Comparison of ENCODE assay signal across 8 cellular contexts in genomic region chr17:4997302-4998026, GRCh38. TPM values are rescaled to one million over a fixed set of nuclear protein-coding genes. Genes with fewer than 3 reads are reported as not detected.
DNase-seq lines count a peak whose midpoint lies in the region; ATAC-seq and TF ChIP-seq lines count a peak whose summit lies in the region.

A gene with protein sequence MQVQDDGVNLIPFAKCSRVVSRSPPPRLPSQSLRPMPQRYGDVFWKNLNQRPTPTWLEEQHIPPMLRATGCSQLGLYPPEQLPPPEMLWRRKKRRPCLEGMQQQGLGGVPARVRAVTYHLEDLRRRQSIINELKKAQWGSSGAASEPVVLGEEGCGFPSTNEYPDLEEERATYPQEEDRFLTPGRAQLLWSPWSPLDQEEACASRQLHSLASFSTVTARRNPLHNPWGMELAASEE (minus strand): TSS chr17:4997522. CDS start chr17:4994437, 3,085 bp downstream.
KIF1C (plus strand) TSS chr17:4997950; CDS start chr17:5000247, 2,297 bp downstream.

- peak within 1 kb of the TSS; percentile 20 for H3K27ac Mint-ChIP-seq in HFFc6

- WGBS in heart left ventricle, 4 donors: 0 to 1% (median 1%) methylated on average over 40 to 93 of the region's 93 CpGs
- no CpG with 5 or more reads among the region's 93 CpGs for WGBS in upper lobe of left lung, 2 donors

- H3K4me3 ChIP-seq in adipocyte (ENCODE audit: low read length) (peak within 1 kb of the TSS; percentile 98), heart left ventricle (peak within 1 kb of the TSS; percentile 66 to 100 (median 94)), upper lobe of left lung (peak within 1 kb of the TSS; percentile 92 to 100 (median 97))

- ATAC-seq in heart left ventricle (peak; percentile 63 to 90 (median 88)), upper lobe of left lung (ENCODE audit: low FRiP score in 2 of 2) (peak; percentile 97 to 98)

- H3K9me3 Mint-ChIP-seq in HFFc6: no peaks in the 10 kb centered on the region

- TF ChIP-seq CTCF in GM10266 (IDR thresholded peaks at IDR 0.05; ENCODE audit: control insufficient read depth, insufficient read depth, low read depth, missing control alignments): no peak
- peak; percentile 18; the same call in 1 of the 2 replicates for TF ChIP-seq CTCF in HFFc6 (IDR thresholded peaks at IDR 0.05)
- peak in 6 of 12 donors; percentile 7 to 35 (median 27) for TF ChIP-seq CTCF in heart left ventricle (IDR thresholded peaks at IDR 0.05)
- TF ChIP-seq CTCF in upper lobe of left lung (IDR thresholded peaks at IDR 0.05): peak in 4 of 6 experiments; percentile 69 to 75 (median 72)

- H3K36me3 ChIP-seq in adipocyte (ENCODE audit: control insufficient read depth, insufficient read depth, low read length, severe bottlenecking) (peaks cover 14% of the 10 kb centered on the region), heart left ventricle (peaks cover 0 to 18% (median 16%) of the 10 kb centered on the region in 9 donors), upper lobe of left lung (peaks cover 2 to 20% (median 15%) of the 10 kb centered on the region in 4 donors)

- H3K4me3 Mint-ChIP-seq in HFFc6: peak within 1 kb of the TSS; percentile 88

- DNase-seq in GM10266 (ENCODE audit: extremely low spot score) (peak; percentile 100), HFFc6 (peak; percentile 81), NAMALWA (ENCODE audit: low spot score) (peak; percentile 82), SW 1271 (lab: John Stamatoyannopoulos, UW) (peak; percentile 68 to 78), adipocyte (ENCODE audit: low read depth) (peak; percentile 98), heart left ventricle (peak; percentile 95 to 98 (median 96)), posterior vena cava (ENCODE audit: low spot score) (peak; percentile 98), upper lobe of left lung (peak; percentile 95 to 98)

- H3K27me3 Mint-ChIP-seq in HFFc6 (ENCODE audit: insufficient read depth): 0 out of 2 replicates have a peak, but pooled peaks cover 2% of the 10 kb centered on the region

- peak in 1 of 2 donors; percentile 87 for TF ChIP-seq POLR2A in heart left ventricle (IDR thresholded peaks at IDR 0.05)
- TF ChIP-seq POLR2A in upper lobe of left lung (IDR thresholded peaks at IDR 0.05): peak in 3 of 4 donors; percentile 59 to 81 (median 71)

- intact Hi-C loops in heart left ventricle (cut with DNase I): loop anchor here in 5 of 10 donors (1.0 to 5.0 kb wide), 5 partner anchors 30 to 60 kb away; partner anchors contain the start of genes RNF167 (in 4 of the 5), SLC25A11 (in 4 of the 5), SPAG7 (in 2 of the 5) and PFN1 (in 1 of the 5)
- intact Hi-C loops in posterior vena cava (cut with DNase I): no loop called here

- peak within 1 kb of the TSS; percentile 95 for H3K9ac ChIP-seq in adipocyte (ENCODE audit: low read length)

- no peaks in the 10 kb centered on the region for H3K27me3 ChIP-seq in adipocyte (replicated peaks; ENCODE audit: control insufficient read depth, insufficient read depth, low read length)
- H3K27me3 ChIP-seq in heart left ventricle: no peaks in the 10 kb centered on the region
- no peaks in the 10 kb centered on the region for H3K27me3 ChIP-seq in upper lobe of left lung

- H3K27ac ChIP-seq in heart left ventricle (peak within 1 kb of the TSS; percentile 92 to 99 (median 95)), upper lobe of left lung (peak within 1 kb of the TSS; percentile 88 to 97 (median 95))

- H3K4me1 ChIP-seq in adipocyte (ENCODE audit: control insufficient read depth, insufficient read depth, low read length): peaks cover 35% of the 10 kb centered on the region
- peaks cover 0 to 41% (median 31%) of the 10 kb centered on the region in 12 donors for H3K4me1 ChIP-seq in heart left ventricle
- H3K4me1 ChIP-seq in upper lobe of left lung: peaks cover 24 to 31% (median 30%) of the 10 kb centered on the region in 4 donors

- peaks cover 23% of the 10 kb centered on the region for H3K4me1 Mint-ChIP-seq in HFFc6 (ENCODE audit: low read depth)

- TF ChIP-seq EP300 in upper lobe of left lung (IDR thresholded peaks at IDR 0.05): no peak

- H3K9me3 ChIP-seq in adipocyte (ENCODE audit: control insufficient read depth, low read length) (no peaks in the 10 kb centered on the region), heart left ventricle (no peaks in the 10 kb centered on the region), upper lobe of left lung (no peaks in the 10 kb centered on the region)

- H3K36me3 Mint-ChIP-seq in HFFc6 (ENCODE audit: low read depth): peaks cover 11% of the 10 kb centered on the region

RNA-seq across cellular contexts. Expression of the first gene that starts in this region (rescaled TPM):
- total RNA-seq in HFFc6 (2021; fragmentation: NEBNext Ultra II Directional; extraction: Animal tissue kit (Norgen Biotek cat#: 25700)): 1 to 10 TPM in 4 of 6 experiments, under 1 TPM in 2; 0.66 to 1.5 (median 1.0) TPM
- total RNA-seq in heart left ventricle (1 to 10 TPM in 8 of 9 donors, under 1 TPM in 1; 0.75 to 4.0 (median 2.7) TPM), posterior vena cava (1 to 10 TPM in 1 of 2 donors, under 1 TPM in 1; 0.60 to 1.3 TPM), upper lobe of left lung (10 to 100 TPM in 1 of 6 donors, 1 to 10 TPM in 5; 1.4 to 32.5 (median 3.1) TPM)
- 1 to 10 TPM in 1 of 2 donors, under 1 TPM in 1; 0.64 to 5.1 TPM for polyA plus RNA-seq in heart left ventricle

RNA-seq across cellular contexts. Expression of gene KIF1C, which starts in this region (rescaled TPM):
- 100 to 1,000 TPM; 174 to 200 (median 178) TPM for total RNA-seq in HFFc6 (2021; fragmentation: NEBNext Ultra II Directional; extraction: Animal tissue kit (Norgen Biotek cat#: 25700))
- total RNA-seq in heart left ventricle (100 to 1,000 TPM; 335 to 868 (median 539) TPM), posterior vena cava (100 to 1,000 TPM; 192 to 254 TPM), upper lobe of left lung (100 to 1,000 TPM; 130 to 270 (median 206) TPM)
- 100 to 1,000 TPM; 210 to 384 TPM for polyA plus RNA-seq in heart left ventricle

Comparison
In these comparisons a context has a peak if more than half of its experiments do, and no peak if none do; other contexts are left out.
1. Peak in every context shown above with its lines: DNase-seq, ATAC-seq, H3K4me3 ChIP-seq and H3K27ac ChIP-seq.